Comparison of ENCODE assay signal across 10 cellular contexts in genomic region chr5:149172261-149172660, GRCh38. TPM values are rescaled to one million over a fixed set of nuclear protein-coding genes. Genes with fewer than 3 reads are reported as not detected.
A peak's percentile ranks its signal among the peaks of the same experiment; 100 is the strongest.
DNase-seq lines count a peak whose midpoint lies in the region; ATAC-seq and TF ChIP-seq lines count a peak whose summit lies in the region.
"Had no signal": no experiment of that assay in that cellular context is flagged by ENCODE, and none has a peak within 500 bp of the region (broad histone marks: within the 10 kb centered on the region; RNA-seq: fewer than 3 reads in every experiment).

No MANE protein-coding gene starts in this region.

- H3K9ac ChIP-seq in fibroblast of lung (ENCODE audit: insufficient read depth, low read length), result no peak overlapping the region

- peaks cover 56% of the 10 kb centered on the region for H3K79me2 ChIP-seq in fibroblast of lung (ENCODE audit: control insufficient read depth, insufficient read depth, low read length)
- H3K79me2 ChIP-seq in hepatocyte, result no peaks in the 10 kb centered on the region

- TF ChIP-seq CTCF in BJ (IDR thresholded peaks at IDR 0.05; ENCODE audit: insufficient read depth, low read depth, low read length) (no peak), fibroblast of lung (conservative IDR thresholded peaks at IDR 0.05 in 1 of 2, IDR thresholded peaks at IDR 0.05 in 1 of 2; ENCODE audit: low read depth in 1 of 2, low read length in 2 of 2) (no peak), hepatocyte (IDR thresholded peaks at IDR 0.05; ENCODE audit: poor library complexity) (no peak)

- POLR2A ChIA-PET in BJ (lab: Charles Lee), result no interaction called here

- H3K4me3 ChIP-seq in BJ (ENCODE audit: low read depth, low read length) (no peak overlapping the region), fibroblast of lung (replicated peaks in 1 of 4; ENCODE audit: control extremely low read depth in 1 of 4, insufficient read depth in 1 of 4, low read depth in 3 of 4, low read length in 4 of 4) (no peak overlapping the region), hepatocyte (no peak overlapping the region)
- H3K4me3 ChIP-seq: upper lobe of right lung had no signal

- H3K4me1 ChIP-seq in fibroblast of lung (ENCODE audit: control insufficient read depth, extremely low read depth, insufficient read depth, low read length) (peaks cover 42% of the 10 kb centered on the region), hepatocyte (ENCODE audit: insufficient read depth) (no peaks in the 10 kb centered on the region)

- H3K9me3 ChIP-seq in fibroblast of lung (ENCODE audit: control insufficient read depth, insufficient read depth, low read depth, low read length), result no peaks in the 10 kb centered on the region
- no peaks in the 10 kb centered on the region for H3K9me3 ChIP-seq in hepatocyte (ENCODE audit: low read depth)
- H3K9me3 ChIP-seq: upper lobe of right lung had no signal

- H3K27me3 ChIP-seq in BJ (ENCODE audit: control insufficient read depth, insufficient read depth, low read length), result no peaks in the 10 kb centered on the region
- H3K27me3 ChIP-seq in fibroblast of lung (ENCODE audit: control insufficient read depth, insufficient read depth, low read length), result no peaks in the 10 kb centered on the region
- H3K27me3 ChIP-seq in hepatocyte, result no peaks in the 10 kb centered on the region
- H3K27me3 ChIP-seq: upper lobe of right lung had no signal

- no peaks in the 10 kb centered on the region for H3K36me3 ChIP-seq in BJ (ENCODE audit: control insufficient read depth, insufficient read depth, low read length)
- peaks cover 4% of the 10 kb centered on the region for H3K36me3 ChIP-seq in fibroblast of lung (ENCODE audit: control insufficient read depth, insufficient read depth, low read length)
- no peaks in the 10 kb centered on the region for H3K36me3 ChIP-seq in hepatocyte (replicated peaks; ENCODE audit: insufficient read depth, low read depth)
- H3K36me3 ChIP-seq: upper lobe of right lung had no signal

- DNase-seq in BJ (ENCODE audit: low read depth) (peak; percentile 49), HT1080 (ENCODE audit: low read depth) (peak; percentile 89), fibroblast of lung (ENCODE audit: low read depth in 2 of 2) (peak; percentile 77 to 94), GDM1 (lab: John Stamatoyannopoulos, UW) (no peak), hepatocyte (ENCODE audit: low spot score) (no peak), NCI-H446 treated with DMSO at 0.1 percent for 48 hours (lab: John Stamatoyannopoulos, UW) (no peak), caudate nucleus (lab: John Stamatoyannopoulos, UW) (no peak)
- DNase-seq: activated effector memory CD4-positive, alpha-beta T cell treated with Interleukin-2 at 50 U/mL for 16 hours; upper lobe of right lung had no signal

- CTCF ChIA-PET in BJ (lab: Yijun Ruan, JAX), result no interaction called here

- no peaks in the 10 kb centered on the region for H3K9me2 ChIP-seq in hepatocyte (replicated peaks; ENCODE audit: insufficient read depth)

- H3K27ac ChIP-seq in fibroblast of lung (ENCODE audit: insufficient read depth, low read length) (peak overlapping the region; percentile 87), hepatocyte (no peak overlapping the region), caudate nucleus (ENCODE audit: low read depth, low read length) (no peak overlapping the region)
- H3K27ac ChIP-seq: upper lobe of right lung had no signal

- ATAC-seq in GM19452 (IDR thresholded peaks at IDR 0.05; ENCODE audit: unreplicated experiment), result peak; percentile 85
- ATAC-seq: upper lobe of right lung had no signal

- H4K20me1 ChIP-seq in fibroblast of lung (ENCODE audit: control insufficient read depth, extremely low read depth, insufficient read depth, low read length) (no peaks in the 10 kb centered on the region), hepatocyte (ENCODE audit: insufficient read depth, poor library complexity, severe bottlenecking) (no peaks in the 10 kb centered on the region)

- WGBS in hepatocyte (ENCODE audit: low lambda C conversion rate, missing lambda C conversion rate), result 87% methylated on average over 4 of the region's 4 CpGs

- H3K4me2 ChIP-seq in fibroblast of lung (ENCODE audit: extremely low read depth, insufficient read depth, low read length), result no peak overlapping the region
- no peak overlapping the region for H3K4me2 ChIP-seq in hepatocyte

- H2AFZ ChIP-seq in fibroblast of lung (ENCODE audit: low read length) (no peak overlapping the region), hepatocyte (no peak overlapping the region)

RNA-seq across cellular contexts. Expression of gene ABLIM3, which starts 31.0 kb away (rescaled TPM):
- polyA plus RNA-seq in BJ (2011; rRNA removed) (14.0 and 25.7 TPM in 2 replicates), fibroblast of lung (49.9 and 67.8 TPM in 2 replicates), hepatocyte (7.8 and 8.1 TPM in 2 replicates)
- 31.1 and 37.2 TPM in 2 replicates for polyA minus RNA-seq in BJ (2011; rRNA and poly(A)+ RNA removed)
- total RNA-seq in HT1080 (2014; rRNA removed; shearing (Covaris generic)), result 23.4 and 30.4 TPM in 2 replicates
- polyA plus RNA-seq in HT1080 (2015; cell fraction: cytosol; rRNA removed), result 28.2 and 31.6 TPM in 2 replicates
- polyA plus RNA-seq in HT1080 (2015; cell fraction: nucleus; rRNA removed), result 50.6 and 57.4 TPM in 2 replicates
- total RNA-seq in fibroblast of lung (37.2 and 48.1 TPM in 2 replicates), hepatocyte (7.0 and 7.3 TPM in 2 replicates)
- polyA plus RNA-seq in fibroblast of lung (2012), result 56.3 and 70.6 TPM in 2 replicates
- polyA minus RNA-seq in fibroblast of lung (ENCODE audit: low replicate concordance), result 124 and 233 TPM in 2 replicates

Comparison
In these comparisons a context has a peak if more than half of its experiments do, and no peak if none do; other contexts are left out.
1. DNase-seq: peak in BJ (single experiment), HT1080 (single experiment) and fibroblast of lung (2 of 2); none in GDM1 (single experiment), hepatocyte (single experiment), NCI-H446 treated with DMSO at 0.1 percent for 48 hours (single experiment) and caudate nucleus (0 of 61).